Comparison of ENCODE assay signal across 26 cellular contexts in the genomic region with DNA sequence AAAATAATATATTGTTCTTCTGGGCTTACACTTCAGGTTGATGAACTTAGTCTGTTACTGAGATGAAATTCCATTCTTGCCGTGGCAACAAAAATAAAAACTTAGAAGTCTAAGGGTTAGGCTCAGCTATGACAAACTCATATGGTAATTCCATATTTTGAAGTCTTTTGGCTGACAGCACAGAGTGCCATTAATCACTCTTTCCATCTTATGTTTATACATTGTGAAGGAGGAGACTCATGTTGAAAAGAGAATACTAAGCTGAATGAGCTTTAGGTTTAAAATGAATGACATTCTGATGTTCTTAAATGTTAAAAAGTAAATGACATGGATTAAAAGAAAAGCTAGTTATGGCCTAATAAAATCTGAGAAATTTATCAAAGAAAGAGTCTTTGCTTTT.
"Had no signal": no experiment of that assay in that cellular context is flagged by ENCODE, and none has a peak within 500 bp of the region (broad histone marks: within the 10 kb centered on the region; RNA-seq: fewer than 3 reads in every experiment).

No MANE protein-coding gene starts in this region.

- H3K27ac ChIP-seq: coronary artery, dorsolateral prefrontal cortex, esophagus muscularis mucosa, foreskin keratinocyte, gastroesophageal sphincter, heart left ventricle, hepatocyte, left lung, lower lobe of right lung had no signal

- H3K9me3 Mint-ChIP-seq: mesothelial cell of epicardium, naive B cell had no signal

- H3K27ac Mint-ChIP-seq: immature natural killer cell, mesothelial cell of epicardium, naive B cell had no signal

- H3K4me3 ChIP-seq: coronary artery, dorsolateral prefrontal cortex, esophagus muscularis mucosa, gastroesophageal sphincter, heart left ventricle, hepatocyte, left lung, lower lobe of right lung, mucosa of descending colon had no signal

- H3K4me2 ChIP-seq: hepatocyte had no signal

- H3K9me3 ChIP-seq: esophagus muscularis mucosa, gastroesophageal sphincter, heart left ventricle, left lung, lower lobe of right lung, mucosa of descending colon had no signal

- FAIRE-seq: colon, endothelial cell of umbilical vein, frontal cortex had no signal

- H3K36me3 Mint-ChIP-seq: immature natural killer cell, mesothelial cell of epicardium, naive B cell had no signal

- H3K36me3 ChIP-seq: esophagus muscularis mucosa, gastroesophageal sphincter, heart left ventricle, left lung, lower lobe of right lung had no signal

- H3K4me3 Mint-ChIP-seq: immature natural killer cell, mesothelial cell of epicardium, naive B cell had no signal

- H3K4me1 ChIP-seq: esophagus muscularis mucosa, foreskin keratinocyte, gastroesophageal sphincter, heart left ventricle, left lung, lower lobe of right lung had no signal

- DNase-seq: dermis blood vessel endothelial cell; dorsolateral prefrontal cortex; effector CD4-positive, alpha-beta T cell; effector memory CD4-positive, alpha-beta T cell; foreskin keratinocyte; heart left ventricle; hypothalamus; immature natural killer cell; islet precursor cell; kidney; kidney glomerular epithelial cell; left colon; left lung; left ventricle myocardium superior; lower lobe of right lung; mesenchymal stem cell; mucosa of descending colon; naive B cell had no signal

- H2AFZ ChIP-seq: hepatocyte had no signal

- H3K79me2 ChIP-seq: hepatocyte had no signal

- ATAC-seq: foreskin keratinocyte, gastroesophageal sphincter, heart left ventricle, left colon, left lung, left ventricle myocardium superior, lower lobe of right lung, mucosa of descending colon had no signal

- H3K4me1 Mint-ChIP-seq: immature natural killer cell, mesothelial cell of epicardium, naive B cell had no signal

- H3K27me3 ChIP-seq: dorsolateral prefrontal cortex, esophagus muscularis mucosa, foreskin keratinocyte, gastroesophageal sphincter, heart left ventricle, hepatocyte, left lung had no signal

- H3K27me3 Mint-ChIP-seq: naive B cell had no signal
